In the genomic region with DNA sequence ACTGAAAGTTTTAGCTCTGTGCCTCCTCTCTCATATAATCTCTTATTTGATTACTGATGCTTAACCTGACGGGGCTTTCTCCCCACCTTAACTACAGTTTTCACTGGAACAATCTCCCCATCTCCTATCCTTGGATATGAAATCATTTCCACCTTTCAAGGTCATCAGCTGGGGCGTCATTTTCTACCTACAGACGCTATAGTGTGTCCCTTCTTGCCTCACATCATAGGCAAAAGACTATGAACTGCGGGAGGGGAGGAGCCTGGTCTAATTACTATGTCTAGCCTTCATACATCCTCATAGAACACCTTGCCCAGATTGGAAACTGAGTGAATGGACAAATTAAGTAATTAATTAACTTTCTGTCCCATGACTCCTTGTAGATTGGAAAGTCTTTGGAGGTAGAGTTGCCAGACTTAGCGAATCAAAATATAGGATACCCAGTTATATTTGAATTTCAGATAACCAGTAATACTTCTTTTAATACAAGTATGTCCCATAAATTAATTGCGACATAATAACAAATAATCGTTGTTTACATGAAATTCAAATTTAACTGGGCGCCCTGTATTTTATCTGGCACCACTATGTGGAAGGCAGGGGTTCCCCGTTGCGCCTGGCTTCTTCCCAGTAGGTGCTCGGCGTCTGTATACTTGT, we compare ENCODE assay signal across 9 cellular contexts. TPM values are rescaled to one million over a fixed set of nuclear protein-coding genes. Genes with fewer than 3 reads are reported as not detected.
A peak's percentile ranks its signal among the peaks of the same experiment; 100 is the strongest.
DNase-seq lines count a peak whose midpoint lies in the region; ATAC-seq and TF ChIP-seq lines count a peak whose summit lies in the region.
"Had no signal": no experiment of that assay in that cellular context is flagged by ENCODE, and none has a peak within 500 bp of the region (broad histone marks: within the 10 kb centered on the region; RNA-seq: fewer than 3 reads in every experiment).

No MANE protein-coding gene starts in this region.

- H3K27ac ChIP-seq in ACC112 (ENCODE audit: low read depth, low read length), result no peak overlapping the region
- peak overlapping the region; percentile 79 to 86 for H3K27ac ChIP-seq in mucosa of rectum (ENCODE audit: low read depth in 2 of 2, low read length in 2 of 2)

- H3K4me3 Mint-ChIP-seq in chondrocyte (ENCODE audit: unreplicated experiment), result peak overlapping the region; percentile 84

- ATAC-seq in GM19397 (IDR thresholded peaks at IDR 0.05; ENCODE audit: unreplicated experiment), result peak; percentile 36

- no peaks in the 10 kb centered on the region for H3K27me3 Mint-ChIP-seq in chondrocyte (ENCODE audit: low read depth)

- H3K36me3 Mint-ChIP-seq in chondrocyte (ENCODE audit: low read depth), result no peaks in the 10 kb centered on the region

- H3K27me3 ChIP-seq in ACC112 (ENCODE audit: insufficient read depth, low read length) (no peaks in the 10 kb centered on the region), mucosa of rectum (ENCODE audit: control insufficient read depth in 2 of 2, insufficient read depth in 2 of 2, low read length in 2 of 2) (peaks cover 0 to 5% of the 10 kb centered on the region in 2 donors)

- peaks cover 3% of the 10 kb centered on the region for H3K9me3 Mint-ChIP-seq in chondrocyte (ENCODE audit: low read depth)

- H3K4me3 ChIP-seq in ACC112 (ENCODE audit: low read depth, low read length) (peak overlapping the region; percentile 76), LNCaP clone FGC (ENCODE audit: low read depth, low read length) (peak overlapping the region; percentile 75), mucosa of rectum (ENCODE audit: low read length in 2 of 2) (peak overlapping the region; percentile 88 to 97)

- peak overlapping the region; percentile 81 for H2AFZ ChIP-seq in ACC112 (ENCODE audit: low read length, unreplicated experiment)

- H3K9me3 ChIP-seq in mucosa of rectum (ENCODE audit: control insufficient read depth in 2 of 2, low read length in 2 of 2), result no peaks in the 10 kb centered on the region

- peak overlapping the region; percentile 74 for H3K9ac ChIP-seq in mucosa of rectum (ENCODE audit: low read depth in 1 of 2, low read length in 2 of 2)

- H3K27ac Mint-ChIP-seq in chondrocyte (ENCODE audit: unreplicated experiment), result peak overlapping the region; percentile 91

- peaks cover 12% of the 10 kb centered on the region for H3K4me1 Mint-ChIP-seq in chondrocyte (ENCODE audit: low read depth)

- H3K79me2 ChIP-seq in ACC112 (ENCODE audit: control insufficient read depth, insufficient read depth, low read length, unreplicated experiment), result peaks cover 33% of the 10 kb centered on the region

- TF ChIP-seq CTCF in LNCaP clone FGC (IDR thresholded peaks at IDR 0.05; ENCODE audit: control insufficient read depth, extremely low read depth, insufficient read depth), result no peak
- TF ChIP-seq CTCF in chondrocyte (IDR thresholded peaks at IDR 0.05), result no peak

- no peak for DNase-seq in LNCaP clone FGC (ENCODE audit: low read depth)
- DNase-seq in chondrocyte (ENCODE audit: low spot score), result no peak
- no peak for DNase-seq in KG1 (lab: John Stamatoyannopoulos, UW)
- no peak for DNase-seq in NCI-H2029 (lab: John Stamatoyannopoulos, UW)
- DNase-seq in iPS-NIHi11 (ENCODE audit: low spot score), result no peak

- H3K4me1 ChIP-seq in ACC112 (ENCODE audit: control insufficient read depth, insufficient read depth, low read length, unreplicated experiment) (peaks cover 7% of the 10 kb centered on the region), mucosa of rectum (ENCODE audit: control insufficient read depth in 2 of 2, insufficient read depth in 2 of 2, low read length in 2 of 2) (peaks cover 7% of the 10 kb centered on the region in 2 donors)

- H3K36me3 ChIP-seq in ACC112 (ENCODE audit: insufficient read depth, low read length) (no peaks in the 10 kb centered on the region), mucosa of rectum (ENCODE audit: control insufficient read depth in 2 of 2, insufficient read depth in 2 of 2, low read length in 2 of 2) (no peaks in the 10 kb centered on the region)

RNA-seq across cellular contexts. Expression of gene ATP6AP2, which starts 0.8 kb away (rescaled TPM):
- total RNA-seq in chondrocyte, result 149 to 165 TPM (median 163 TPM) in 3 replicates

RNA-seq across cellular contexts. Expression of gene MPC1L, which starts 43.2 kb away (rescaled TPM):
- not detected in 3 replicates for total RNA-seq in chondrocyte
- total RNA-seq: pulmonary artery endothelial cell had no signal
